ENCODE assay signal across 8 cellular contexts in the genomic region with DNA sequence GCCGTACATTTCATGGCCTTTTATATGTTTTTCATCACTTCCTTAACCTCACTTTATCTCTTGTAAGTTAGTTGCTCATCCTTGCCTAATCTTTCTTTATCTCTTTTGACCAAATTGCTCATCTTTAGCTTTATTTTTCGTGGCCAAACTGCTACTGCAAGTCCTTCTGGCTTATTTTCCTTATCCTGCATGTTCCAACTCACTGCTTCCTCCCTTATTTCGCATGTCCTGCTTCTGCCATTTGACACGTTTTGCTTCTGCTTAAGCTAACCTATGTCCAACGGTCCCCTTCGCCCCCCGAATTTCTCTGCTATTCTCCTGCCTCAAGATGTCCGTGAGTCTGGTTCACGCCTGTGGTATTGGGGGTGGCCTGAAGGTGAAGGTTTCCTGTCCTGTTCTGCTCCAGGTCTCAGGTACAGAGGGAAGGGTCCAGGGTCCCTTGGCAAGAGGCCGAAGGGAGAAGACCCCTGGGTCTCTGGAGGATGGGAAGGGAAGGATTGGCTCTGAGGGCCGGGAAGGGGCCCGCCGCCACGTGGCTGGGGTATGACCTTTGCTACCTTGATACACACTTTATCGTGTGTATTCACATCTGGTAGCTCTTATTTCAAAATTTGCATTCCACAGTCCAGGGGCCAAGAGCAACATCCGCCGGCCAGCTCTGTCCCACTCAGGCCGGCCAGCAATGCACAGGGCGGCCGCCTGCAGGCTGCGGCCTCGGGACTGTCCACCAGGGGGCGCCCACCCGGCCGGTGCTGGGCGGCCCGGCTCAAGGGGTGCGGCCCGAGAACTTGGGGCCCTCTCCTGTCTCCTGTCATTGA. TPM values are rescaled to one million over a fixed set of nuclear protein-coding genes. Genes with fewer than 3 reads are reported as not detected.
DNase-seq lines count a peak whose midpoint lies in the region; ATAC-seq and TF ChIP-seq lines count a peak whose summit lies in the region.

No MANE protein-coding gene starts in this region.

- no peaks in the 10 kb centered on the region for H3K27me3 ChIP-seq in hepatocyte

- no peaks in the 10 kb centered on the region for H3K27me3 Mint-ChIP-seq in activated naive CD8-positive, alpha-beta T cell treated with anti-CD3 and anti-CD28 coated beads, Interleukin-2, amount 50 U/mL, for 24 hours

- 41% methylated on average over 29 of the region's 29 CpGs for WGBS in hepatocyte (ENCODE audit: low lambda C conversion rate, missing lambda C conversion rate)

- H3K36me3 ChIP-seq in hepatocyte (replicated peaks; ENCODE audit: insufficient read depth, low read depth) = no peaks in the 10 kb centered on the region

- no peaks in the 10 kb centered on the region for H3K9me2 ChIP-seq in hepatocyte (replicated peaks; ENCODE audit: insufficient read depth)

- H3K9me3 ChIP-seq in hepatocyte (ENCODE audit: low read depth) = no peaks in the 10 kb centered on the region

- H3K36me3 Mint-ChIP-seq in activated naive CD8-positive, alpha-beta T cell treated with anti-CD3 and anti-CD28 coated beads, Interleukin-2, amount 50 U/mL, for 24 hours (ENCODE audit: low read depth) = no peaks in the 10 kb centered on the region

- peaks cover 4% of the 10 kb centered on the region for H3K4me1 Mint-ChIP-seq in activated naive CD8-positive, alpha-beta T cell treated with anti-CD3 and anti-CD28 coated beads, Interleukin-2, amount 50 U/mL, for 24 hours

- H2AFZ ChIP-seq in hepatocyte = no peak overlapping the region

- H3K27ac Mint-ChIP-seq in activated naive CD8-positive, alpha-beta T cell treated with anti-CD3 and anti-CD28 coated beads, Interleukin-2, amount 50 U/mL, for 24 hours = no peak overlapping the region

- no peak overlapping the region for H3K27ac ChIP-seq in hepatocyte

- no peak overlapping the region for H3K4me2 ChIP-seq in hepatocyte

- H3K9me3 Mint-ChIP-seq in activated naive CD8-positive, alpha-beta T cell treated with anti-CD3 and anti-CD28 coated beads, Interleukin-2, amount 50 U/mL, for 24 hours = no peaks in the 10 kb centered on the region

- H4K20me1 ChIP-seq in hepatocyte (ENCODE audit: insufficient read depth, poor library complexity, severe bottlenecking) = no peaks in the 10 kb centered on the region

- H3K79me2 ChIP-seq in hepatocyte = no peaks in the 10 kb centered on the region

- peaks cover 4% of the 10 kb centered on the region for H3K4me1 ChIP-seq in hepatocyte (ENCODE audit: insufficient read depth)

- DNase-seq in D341Med (ENCODE audit: low spot score) (peak; percentile 89), SW480 (ENCODE audit: low spot score) (peak; percentile 41), hepatocyte (ENCODE audit: low spot score) (peak; percentile 76), SHP77 treated with DMSO at 0.1 percent for 48 hours (lab: John Stamatoyannopoulos, UW) (no peak)
- peak; percentile 84 for DNase-seq in activated naive CD8-positive, alpha-beta T cell treated with anti-CD3 and anti-CD28 coated beads, Interleukin-2, amount 50 U/mL, for 24 hours
- DNase-seq in stimulated activated CD4-positive, alpha-beta T cell treated with anti-CD3 and anti-CD28 coated beads, Interleukin-15, amount 100 ng/mL, for 1 hour (ENCODE audit: low read depth in 1 of 2, low spot score in 1 of 2) = peak; percentile 45 to 65

- no peak overlapping the region for H3K4me3 ChIP-seq in hepatocyte

- TF ChIP-seq CTCF in hepatocyte (IDR thresholded peaks at IDR 0.05; ENCODE audit: poor library complexity) = peak; percentile 98

- no peak overlapping the region for H3K4me3 Mint-ChIP-seq in activated naive CD8-positive, alpha-beta T cell treated with anti-CD3 and anti-CD28 coated beads, Interleukin-2, amount 50 U/mL, for 24 hours

- ATAC-seq in HG02642 (IDR thresholded peaks at IDR 0.05; ENCODE audit: poor library complexity, unreplicated experiment) = peak; percentile 72
- peak; percentile 82 for ATAC-seq in activated naive CD8-positive, alpha-beta T cell treated with anti-CD3 and anti-CD28 coated beads, Interleukin-2, amount 50 U/mL, for 24 hours
- no peak for ATAC-seq in GM21515 (IDR thresholded peaks at IDR 0.05; ENCODE audit: unreplicated experiment)

RNA-seq across cellular contexts. Expression of gene C19orf85, which starts 2.9 kb away (rescaled TPM):
- not detected in 2 replicates for total RNA-seq in hepatocyte
- not detected in 2 replicates for polyA plus RNA-seq in hepatocyte

RNA-seq across cellular contexts. Expression of gene ISOC2, which starts 6.0 kb away (rescaled TPM):
- 79.3 and 90.4 TPM in 2 replicates for total RNA-seq in hepatocyte
- polyA plus RNA-seq in hepatocyte = 64.2 and 72.2 TPM in 2 replicates

RNA-seq across cellular contexts. Expression of gene ZNF628, which starts 9.0 kb away (rescaled TPM):
- total RNA-seq in hepatocyte = 2.2 and 4.7 TPM in 2 replicates
- 1.0 and 1.2 TPM in 2 replicates for polyA plus RNA-seq in hepatocyte

RNA-seq across cellular contexts. Expression of gene NAT14, which starts 17.5 kb away (rescaled TPM):
- total RNA-seq in hepatocyte = 14.0 and 22.3 TPM in 2 replicates
- 40.3 and 43.6 TPM in 2 replicates for polyA plus RNA-seq in hepatocyte

RNA-seq across cellular contexts. Expression of gene SSC5D, which starts 20.8 kb away (rescaled TPM):
- 0.04 and 0.80 TPM in 2 replicates for total RNA-seq in hepatocyte
- polyA plus RNA-seq in hepatocyte = 3.2 and 5.1 TPM in 2 replicates
